In the genomic region with DNA sequence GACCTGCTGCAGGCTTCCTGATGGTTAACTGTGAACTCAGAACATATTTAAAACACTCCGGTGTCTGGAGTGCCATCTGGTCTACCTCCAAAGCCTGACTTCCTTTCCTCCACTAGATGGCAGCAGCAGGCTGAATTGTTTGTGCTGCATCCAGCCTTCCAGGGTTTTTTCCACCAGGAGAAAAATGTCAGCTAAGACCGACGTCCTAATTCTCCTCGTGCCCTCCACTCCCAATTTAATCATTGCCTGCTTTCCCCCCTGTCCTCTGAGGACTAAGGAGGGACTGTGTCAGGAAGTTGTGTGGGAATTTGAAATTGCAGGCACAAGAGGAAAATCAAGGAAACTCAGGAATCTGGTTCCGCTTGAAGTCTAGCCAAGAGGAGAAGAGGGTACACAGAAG, we compare ENCODE assay signal across 8 cellular contexts.
DNase-seq lines count a peak whose midpoint lies in the region; ATAC-seq and TF ChIP-seq lines count a peak whose summit lies in the region.

No MANE protein-coding gene starts in this region.

- H3K9ac ChIP-seq in SK-N-MC (ENCODE audit: insufficient read length) = no peak overlapping the region

- no peaks in the 10 kb centered on the region for H3K9me3 ChIP-seq in MG63
- no peaks in the 10 kb centered on the region for H3K9me3 ChIP-seq in SK-N-MC (ENCODE audit: low read depth, low read length)
- no peaks in the 10 kb centered on the region for H3K9me3 ChIP-seq in adrenal gland (replicated peaks in 1 of 3)

- H3K4me1 ChIP-seq in adrenal gland (replicated peaks in 1 of 2) = no peaks in the 10 kb centered on the region

- H3K36me3 ChIP-seq in MG63 (no peaks in the 10 kb centered on the region), SK-N-MC (ENCODE audit: insufficient read depth, low read length) (no peaks in the 10 kb centered on the region), adrenal gland (replicated peaks in 1 of 2) (no peaks in the 10 kb centered on the region)

- H3K27ac ChIP-seq in SK-N-MC (no peak overlapping the region), adrenal gland (no peak overlapping the region)

- H3K4me3 ChIP-seq in MG63 (no peak overlapping the region), SK-N-MC (peak overlapping the region; percentile 52; the same call in 1 of the 2 replicates), adrenal gland (no peak overlapping the region)

- TF ChIP-seq CTCF in adrenal gland (IDR thresholded peaks at IDR 0.05) = peak; percentile 89 to 94 (median 92)

- ATAC-seq in left cardiac atrium (peak; percentile 67 to 71), GM21528 (IDR thresholded peaks at IDR 0.05; ENCODE audit: low FRiP score, unreplicated experiment) (no peak), HG03460 (IDR thresholded peaks at IDR 0.05; ENCODE audit: unreplicated experiment) (no peak)

- DNase-seq in ELF-1 (ENCODE audit: low read depth, low spot score) (peak; percentile 82), MG63 (peak; percentile 52), SK-N-MC (ENCODE audit: low read depth, low spot score) (peak; percentile 77), adrenal gland (peak; percentile 72 to 94 (median 81)), left cardiac atrium (peak; percentile 73), pulmonary artery endothelial cell (ENCODE audit: low read depth, low spot score) (peak; percentile 13)

- intact Hi-C loops in adrenal gland (cut with DNase I) = loop anchor here (5.0 kb wide), 2 partner anchors 122 to 127 kb away; no protein-coding TSS in a partner anchor
- intact Hi-C loops in left cardiac atrium (cut with DNase I) = loop anchor here (1.0 to 2.0 kb wide), 2 partner anchors 122 to 124 kb away; no protein-coding TSS in a partner anchor

- H3K27me3 ChIP-seq in MG63 (peaks cover 2% of the 10 kb centered on the region; the same call in 1 of the 2 replicates), adrenal gland (no peaks in the 10 kb centered on the region)

- 19 to 21% (median 20%) methylated on average over 5 of the region's 5 CpGs for WGBS in adrenal gland, 4 donors

- TF ChIP-seq POLR2A in adrenal gland (IDR thresholded peaks at IDR 0.05) = no peak

Comparison
In these comparisons a context has a peak if more than half of its experiments do, and no peak if none do; other contexts are left out.
1. DNase-seq: peak in every context shown above with its lines; median percentile 82 in ELF-1; 81 in adrenal gland; 77 in SK-N-MC; 73 in left cardiac atrium; 52 in MG63; 13 in pulmonary artery endothelial cell.
2. ATAC-seq: peak in left cardiac atrium (2 of 2); none in GM21528 (single experiment) and HG03460 (single experiment).